In genomic region chr2:24762518-24762917, GRCh38 we compare ENCODE assay signal across 31 cellular contexts.
"Had no signal": no experiment of that assay in that cellular context is flagged by ENCODE, and none has a peak within 500 bp of the region (broad histone marks: within the 10 kb centered on the region; RNA-seq: fewer than 3 reads in every experiment).

No MANE protein-coding gene starts in this region.

- H3K4me3 ChIP-seq: Peyer's patch, SJSA1 had no signal

- H3K27ac ChIP-seq: brain microvascular endothelial cell, KMS-11, Peyer's patch, SJSA1 had no signal

- ATAC-seq: activated CD4-positive, alpha-beta T cell treated with anti-CD3 and anti-CD28 coated beads for 36 hours; activated CD4-positive, CD25-positive, alpha-beta regulatory T cell treated with anti-CD3 and anti-CD28 coated beads, Interleukin-2, amount 50 U/mL, for 24 hours; activated naive CD8-positive, alpha-beta T cell treated with anti-CD3 and anti-CD28 coated beads, Interleukin-2, amount 50 U/mL, for 24 hours; activated T-cell treated with anti-CD3 and anti-CD28 coated beads, Interleukin-2, amount 50 U/mL, for 4 hours; PC-3; WTC11 had no signal

- H3K4me1 ChIP-seq: Peyer's patch, SJSA1 had no signal

- H3K9me3 ChIP-seq: Peyer's patch, SJSA1, SK-N-SH had no signal

- DNase-seq: activated CD4-positive, alpha-beta memory T cell treated with anti-CD3 and anti-CD28 coated beads for 36 hours; activated CD4-positive, alpha-beta T cell treated with anti-CD3 and anti-CD28 coated beads for 36 hours; activated CD4-positive, alpha-beta T cell treated with anti-CD3 and anti-CD28 coated beads, Interleukin-2, amount 50 U/mL, for 1 hour; activated CD8-positive, alpha-beta memory T cell treated with anti-CD3 and anti-CD28 coated beads, Interleukin-2, amount 50 U/mL, for 4 hours; activated gamma-delta T cell treated with Interleukin-2 at 50 U/mL for 16 hours; activated naive CD4-positive, alpha-beta T cell treated with anti-CD3 and anti-CD28 coated beads for 36 hours; activated naive CD8-positive, alpha-beta T cell treated with anti-CD3 and anti-CD28 coated beads, Interleukin-2, amount 50 U/mL, for 24 hours; activated T-cell treated with anti-CD3 and anti-CD28 coated beads for 4 hours; activated T-cell treated with anti-CD3 and anti-CD28 coated beads, Interleukin-2, amount 50 U/mL, for 4 hours; brain microvascular endothelial cell; central memory CD4-positive, alpha-beta T cell; MM.1S; MV-4-11; NCI-H1092; NCI-H1417; NCI-H1694; NCI-H1930; NCI-H2081 treated with DMSO at 0.1 percent for 48 hours; NCI-H2227 treated with DMSO at 0.1 percent for 48 hours; NCI-H446; NCI-H510A treated with DMSO at 0.1 percent for 48 hours; NCI-H526 treated with DMSO at 0.1 percent for 48 hours; PC-3; Peyer's patch; RPMI8226; SHP77 treated with DMSO at 0.1 percent for 48 hours; SK-N-SH had no signal
